15 cellular contexts compared by ENCODE assay signal in the genomic region with DNA sequence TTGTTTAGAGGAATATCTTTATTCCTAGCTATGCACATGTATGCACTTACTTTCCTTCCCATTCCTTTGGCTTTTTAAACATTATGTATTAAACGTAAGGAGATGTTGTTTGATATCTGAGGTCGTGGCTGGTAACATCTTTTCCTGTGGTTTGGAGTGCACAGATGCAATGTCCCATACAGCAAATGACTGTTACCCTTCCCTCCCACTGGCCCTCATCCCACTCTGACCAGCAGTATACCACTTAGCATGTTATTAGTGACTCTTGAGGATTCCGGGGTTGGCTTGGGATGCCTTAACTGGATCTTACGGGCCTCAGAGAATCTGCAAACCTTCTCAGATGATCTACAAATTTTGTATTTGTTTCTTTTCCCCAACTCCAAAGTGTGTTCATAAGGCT. TPM values are rescaled to one million over a fixed set of nuclear protein-coding genes. Genes with fewer than 3 reads are reported as not detected.
DNase-seq lines count a peak whose midpoint lies in the region; ATAC-seq and TF ChIP-seq lines count a peak whose summit lies in the region.
"Had no signal": no experiment of that assay in that cellular context is flagged by ENCODE, and none has a peak within 500 bp of the region (broad histone marks: within the 10 kb centered on the region; RNA-seq: fewer than 3 reads in every experiment).

No MANE protein-coding gene starts in this region.

- H3K36me3 Mint-ChIP-seq in activated T-cell treated with anti-CD3 and anti-CD28 coated beads, Interleukin-2, amount 50 U/mL, for 4 hours (ENCODE audit: insufficient read depth): peaks cover 47% of the 10 kb centered on the region
- peaks cover 35% of the 10 kb centered on the region for H3K36me3 Mint-ChIP-seq in activated naive CD8-positive, alpha-beta T cell
- H3K36me3 Mint-ChIP-seq in stimulated activated naive B cell treated with anti-CD40 and anti-IgM and Interleukin-4, amounts not matched to agents 10 μg/mL and 1 μg/mL and 100 μg/mL, for 72 hours: peaks cover 25 to 41% of the 10 kb centered on the region in 2 donors

- H3K4me1 ChIP-seq in BE2C: no peaks in the 10 kb centered on the region

- H3K4me3 Mint-ChIP-seq in activated T-cell treated with anti-CD3 and anti-CD28 coated beads, Interleukin-2, amount 50 U/mL, for 4 hours: peak overlapping the region; percentile 65
- H3K4me3 Mint-ChIP-seq in activated naive CD8-positive, alpha-beta T cell: peak overlapping the region; percentile 79
- peak overlapping the region; percentile 12 to 41 for H3K4me3 Mint-ChIP-seq in stimulated activated naive B cell treated with anti-CD40 and anti-IgM and Interleukin-4, amounts not matched to agents 10 μg/mL and 1 μg/mL and 100 μg/mL, for 72 hours

- H3K9me3 Mint-ChIP-seq in activated T-cell treated with anti-CD3 and anti-CD28 coated beads, Interleukin-2, amount 50 U/mL, for 4 hours: peaks cover 3% of the 10 kb centered on the region
- no peaks in the 10 kb centered on the region for H3K9me3 Mint-ChIP-seq in activated naive CD8-positive, alpha-beta T cell (ENCODE audit: low read depth)
- peaks cover 3 to 7% of the 10 kb centered on the region in 2 donors for H3K9me3 Mint-ChIP-seq in stimulated activated naive B cell treated with anti-CD40 and anti-IgM and Interleukin-4, amounts not matched to agents 10 μg/mL and 1 μg/mL and 100 μg/mL, for 72 hours

- peaks cover 96% of the 10 kb centered on the region for H3K4me1 Mint-ChIP-seq in activated T-cell treated with anti-CD3 and anti-CD28 coated beads, Interleukin-2, amount 50 U/mL, for 4 hours (ENCODE audit: low read depth)
- peaks cover 98% of the 10 kb centered on the region for H3K4me1 Mint-ChIP-seq in activated naive CD8-positive, alpha-beta T cell (ENCODE audit: low read depth)
- peaks cover 57 to 88% of the 10 kb centered on the region in 2 donors for H3K4me1 Mint-ChIP-seq in stimulated activated naive B cell treated with anti-CD40 and anti-IgM and Interleukin-4, amounts not matched to agents 10 μg/mL and 1 μg/mL and 100 μg/mL, for 72 hours

- no peaks in the 10 kb centered on the region for H3K27me3 Mint-ChIP-seq in activated T-cell treated with anti-CD3 and anti-CD28 coated beads, Interleukin-2, amount 50 U/mL, for 4 hours (ENCODE audit: low read depth)
- no peaks in the 10 kb centered on the region for H3K27me3 Mint-ChIP-seq in activated naive CD8-positive, alpha-beta T cell
- H3K27me3 Mint-ChIP-seq in stimulated activated naive B cell treated with anti-CD40 and anti-IgM and Interleukin-4, amounts not matched to agents 10 μg/mL and 1 μg/mL and 100 μg/mL, for 72 hours: no peaks in the 10 kb centered on the region

- no peaks in the 10 kb centered on the region for H3K36me3 ChIP-seq in BE2C

- DNase-seq in activated T-cell treated with anti-CD3 and anti-CD28 coated beads, Interleukin-2, amount 50 U/mL, for 4 hours: no peak
- no peak for DNase-seq in activated T-cell treated with anti-CD3 and anti-CD28 coated beads, Interleukin-2, amount 50 U/mL, for 1 hour
- DNase-seq in MV-4-11 (lab: John Stamatoyannopoulos, UW) (peak; percentile 14), BE2C (no peak), RKO (ENCODE audit: low spot score) (no peak)
- DNase-seq in stimulated activated naive B cell treated with anti-CD40 and anti-IgM and Interleukin-4, amounts not matched to agents 10 μg/mL and 1 μg/mL and 100 μg/mL, for 72 hours: no peak
- DNase-seq: EL, IMR-90, NCI-H526 treated with DMSO at 0.1 percent for 48 hours, nucleus accumbens, SIG-M5 had no signal

- no peaks in the 10 kb centered on the region for H3K27me3 ChIP-seq in BE2C
- H3K27me3 ChIP-seq: hepatocyte had no signal

- TF ChIP-seq CTCF in BE2C (IDR thresholded peaks at IDR 0.05; ENCODE audit: low read depth, low read length): no peak

- H3K27ac Mint-ChIP-seq in activated naive CD8-positive, alpha-beta T cell: peak overlapping the region; percentile 97
- peak overlapping the region; percentile 78 for H3K27ac Mint-ChIP-seq in stimulated activated naive B cell treated with anti-CD40 and anti-IgM and Interleukin-4, amounts not matched to agents 10 μg/mL and 1 μg/mL and 100 μg/mL, for 72 hours

- H3K4me3 ChIP-seq in BE2C (ENCODE audit: low read depth, low read length): no peak overlapping the region
- H3K4me3 ChIP-seq: hepatocyte had no signal

- ATAC-seq in activated T-cell treated with anti-CD3 and anti-CD28 coated beads, Interleukin-2, amount 50 U/mL, for 4 hours: no peak
- ATAC-seq in stimulated activated naive B cell treated with anti-CD40 and anti-IgM and Interleukin-4, amounts not matched to agents 10 μg/mL and 1 μg/mL and 100 μg/mL, for 72 hours (replicated peaks): no peak
- ATAC-seq in GM18868 (IDR thresholded peaks at IDR 0.05; ENCODE audit: unreplicated experiment): no peak
- ATAC-seq: left lobe of liver had no signal

- no peaks in the 10 kb centered on the region for H3K9me3 ChIP-seq in BE2C

RNA-seq across cellular contexts. Expression of a gene that starts 34.5 kb away (rescaled TPM):
- total RNA-seq in activated T-cell treated with anti-CD3 and anti-CD28 coated beads, Interleukin-2, amount 50 U/mL, for 4 hours: 100 to 1,000 TPM; 104 to 114 (median 111) TPM
- 2.3 TPM for polyA plus RNA-seq in BE2C (2012; ENCODE audit: insufficient read depth, insufficient read length, low read depth)

Comparison
In these comparisons a context has a peak if more than half of its experiments do, and no peak if none do; other contexts are left out.
1. H3K4me3 Mint-ChIP-seq: peak in every context shown above with its lines; median percentile 79 in activated naive CD8-positive, alpha-beta T cell; 65 in activated T-cell treated with anti-CD3 and anti-CD28 coated beads, Interleukin-2, amount 50 U/mL, for 4 hours; 26 in stimulated activated naive B cell treated with anti-CD40 and anti-IgM and Interleukin-4, amounts not matched to agents 10 μg/mL and 1 μg/mL and 100 μg/mL, for 72 hours.